ENCODE assay signal across 8 cellular contexts in the genomic region with DNA sequence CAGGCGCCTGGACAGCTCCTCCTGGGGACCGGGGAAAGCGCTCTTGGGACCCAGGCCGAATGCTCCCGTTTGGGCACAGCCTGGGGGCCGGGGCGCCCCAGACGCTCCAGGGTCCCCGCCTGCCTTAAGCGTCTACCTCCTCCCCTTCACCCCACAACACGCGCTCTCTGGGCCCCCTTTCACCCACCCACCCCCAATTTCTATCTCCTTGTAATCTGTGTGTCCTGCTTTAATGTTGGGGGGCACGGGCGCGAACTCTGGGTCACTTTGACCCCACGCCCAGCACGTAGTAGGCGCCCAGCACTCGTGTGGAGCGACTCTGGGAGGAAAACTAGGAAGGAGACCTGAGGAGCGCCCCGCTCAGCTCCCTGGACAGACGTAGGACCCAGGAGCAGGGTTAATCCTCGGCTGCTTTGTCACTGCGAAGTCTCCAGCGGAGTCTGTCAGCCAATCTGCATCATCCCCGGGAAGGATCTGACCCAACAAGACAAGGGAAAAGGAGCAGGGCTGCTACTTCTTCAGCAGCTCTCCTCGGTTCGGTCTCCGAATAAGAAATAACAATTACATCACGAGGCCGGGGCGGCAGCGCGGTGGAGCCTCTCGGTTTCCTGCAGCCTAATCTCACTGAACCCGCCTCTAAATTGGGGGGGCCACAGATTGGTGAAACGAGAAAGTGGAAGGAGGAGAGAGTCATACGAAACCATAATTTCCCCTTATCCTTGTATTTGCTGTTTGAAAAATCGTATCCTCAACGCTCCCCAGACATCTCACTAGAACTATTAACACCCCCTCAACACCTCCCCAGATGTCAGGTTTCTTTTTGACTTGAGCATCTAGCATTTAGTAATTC. TPM values are rescaled to one million over a fixed set of nuclear protein-coding genes. Genes with fewer than 3 reads are reported as not detected.
DNase-seq lines count a peak whose midpoint lies in the region; ATAC-seq and TF ChIP-seq lines count a peak whose summit lies in the region.

No MANE protein-coding gene starts in this region.

- CTCF ChIA-PET in SK-N-SH (lab: Yijun Ruan, JAX) = no interaction called here

- no peak for TF ChIP-seq RAD21 in SK-N-SH (IDR thresholded peaks at IDR 0.05; ENCODE audit: low read length)

- no peaks in the 10 kb centered on the region for H3K36me3 ChIP-seq in SK-N-SH (replicated peaks in 1 of 2; ENCODE audit: control insufficient read depth in 1 of 2, insufficient read depth in 2 of 2, low read length in 1 of 2)

- H2AFZ ChIP-seq in SK-N-SH (ENCODE audit: low read depth) = no peak overlapping the region

- H3K27ac Mint-ChIP-seq in activated naive CD4-positive, alpha-beta T cell treated with anti-CD3 and anti-CD28 coated beads, Interleukin-2, amount 50 U/mL, for 24 hours = peak overlapping the region; percentile 98

- H3K4me3 Mint-ChIP-seq in activated naive CD4-positive, alpha-beta T cell treated with anti-CD3 and anti-CD28 coated beads, Interleukin-2, amount 50 U/mL, for 24 hours = peak overlapping the region; percentile 96

- H3K4me3 ChIP-seq in SK-N-SH (ENCODE audit: low read depth in 2 of 2, low read length in 1 of 2) = peak overlapping the region in 1 of 2 experiments; percentile 48; a peak in 2 of 4 replicates

- H3K4me1 ChIP-seq in SK-N-SH (ENCODE audit: control insufficient read depth in 1 of 2, insufficient read depth in 2 of 2, low read depth in 1 of 2, low read length in 1 of 2) = no peaks in the 10 kb centered on the region

- peaks cover 45% of the 10 kb centered on the region for H3K27me3 ChIP-seq in SK-N-SH (ENCODE audit: insufficient read depth)

- POLR2A ChIA-PET in SK-N-SH (lab: Yijun Ruan, JAX) = no interaction called here

- no peaks in the 10 kb centered on the region for H3K9me2 ChIP-seq in SK-N-SH

- peaks cover 4% of the 10 kb centered on the region for H3K36me3 Mint-ChIP-seq in activated naive CD4-positive, alpha-beta T cell treated with anti-CD3 and anti-CD28 coated beads, Interleukin-2, amount 50 U/mL, for 24 hours

- peak; percentile 28 for ATAC-seq in HG03378 (IDR thresholded peaks at IDR 0.05; ENCODE audit: unreplicated experiment)

- TF ChIP-seq EP300 in SK-N-SH (IDR thresholded peaks at IDR 0.05; ENCODE audit: borderline replicate concordance in 1 of 2, low read depth in 1 of 2, low read length in 1 of 2) = no peak

- H3K9me3 ChIP-seq in SK-N-SH = no peaks in the 10 kb centered on the region

- WGBS in SK-N-SH (ENCODE audit: low lambda C conversion rate) = 4% methylated on average over 33 of the region's 41 CpGs

- H3K27ac ChIP-seq in SK-N-SH (ENCODE audit: low read depth in 2 of 2, low read length in 1 of 2) = no peak overlapping the region

- H3K79me2 ChIP-seq in SK-N-SH (ENCODE audit: insufficient read depth) = no peaks in the 10 kb centered on the region

- H3K9ac ChIP-seq in SK-N-SH = no peak overlapping the region

- H3K9me3 Mint-ChIP-seq in activated naive CD4-positive, alpha-beta T cell treated with anti-CD3 and anti-CD28 coated beads, Interleukin-2, amount 50 U/mL, for 24 hours = no peaks in the 10 kb centered on the region

- H3F3A ChIP-seq in SK-N-SH (replicated peaks; ENCODE audit: insufficient read depth) = no peaks in the 10 kb centered on the region

- no peak for TF ChIP-seq CTCF in SK-N-SH (IDR thresholded peaks at IDR 0.05)

- DNase-seq in GM04504 (ENCODE audit: low read depth) = peak; percentile 70
- DNase-seq in SK-N-SH = peak; percentile 30
- DNase-seq in globus pallidus (ENCODE audit: low spot score) = peak; percentile 80
- peak; percentile 73 for DNase-seq in non-pigmented ciliary epithelial cell (ENCODE audit: low read depth)
- DNase-seq in stromal cell of bone marrow (ENCODE audit: low read depth) = peak; percentile 78
- DNase-seq in DMS79 (lab: John Stamatoyannopoulos, UW) = no peak

- peak overlapping the region; percentile 90 for H3K4me2 ChIP-seq in SK-N-SH

- no peaks in the 10 kb centered on the region for H4K20me1 ChIP-seq in SK-N-SH (ENCODE audit: insufficient read depth)

- H3K27me3 Mint-ChIP-seq in activated naive CD4-positive, alpha-beta T cell treated with anti-CD3 and anti-CD28 coated beads, Interleukin-2, amount 50 U/mL, for 24 hours = no peaks in the 10 kb centered on the region

- H3K4me1 Mint-ChIP-seq in activated naive CD4-positive, alpha-beta T cell treated with anti-CD3 and anti-CD28 coated beads, Interleukin-2, amount 50 U/mL, for 24 hours = peaks cover 34% of the 10 kb centered on the region

TF ChIP-seq in SK-N-SH, 30 proteins besides CTCF, POLR2A, EP300 and RAD21:
- TF ChIP-seq, protein P1, sequence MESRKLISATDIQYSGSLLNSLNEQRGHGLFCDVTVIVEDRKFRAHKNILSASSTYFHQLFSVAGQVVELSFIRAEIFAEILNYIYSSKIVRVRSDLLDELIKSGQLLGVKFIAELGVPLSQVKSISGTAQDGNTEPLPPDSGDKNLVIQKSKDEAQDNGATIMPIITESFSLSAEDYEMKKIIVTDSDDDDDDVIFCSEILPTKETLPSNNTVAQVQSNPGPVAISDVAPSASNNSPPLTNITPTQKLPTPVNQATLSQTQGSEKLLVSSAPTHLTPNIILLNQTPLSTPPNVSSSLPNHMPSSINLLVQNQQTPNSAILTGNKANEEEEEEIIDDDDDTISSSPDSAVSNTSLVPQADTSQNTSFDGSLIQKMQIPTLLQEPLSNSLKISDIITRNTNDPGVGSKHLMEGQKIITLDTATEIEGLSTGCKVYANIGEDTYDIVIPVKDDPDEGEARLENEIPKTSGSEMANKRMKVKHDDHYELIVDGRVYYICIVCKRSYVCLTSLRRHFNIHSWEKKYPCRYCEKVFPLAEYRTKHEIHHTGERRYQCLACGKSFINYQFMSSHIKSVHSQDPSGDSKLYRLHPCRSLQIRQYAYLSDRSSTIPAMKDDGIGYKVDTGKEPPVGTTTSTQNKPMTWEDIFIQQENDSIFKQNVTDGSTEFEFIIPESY (IDR thresholded peaks at IDR 0.05; ENCODE audit: borderline replicate concordance, low read depth) = no peak
- TF ChIP-seq ELF1 (IDR thresholded peaks at IDR 0.05) (no peak), NFIC (IDR thresholded peaks at IDR 0.05; ENCODE audit: borderline replicate concordance) (no peak), YY1 (IDR thresholded peaks at IDR 0.05; ENCODE audit: low read depth) (no peak), RCOR1 (IDR thresholded peaks at IDR 0.05; ENCODE audit: low read length) (no peak)

RNA-seq across cellular contexts. Expression of a gene that starts 0.8 kb away (rescaled TPM):
- 0.02 and 0.05 TPM in 2 replicates for polyA plus RNA-seq in SK-N-SH (2012; rRNA removed)
- 0.04 TPM in 2 replicates for polyA plus RNA-seq in SK-N-SH (2012; cell fraction: cytosol; rRNA removed)
- polyA plus RNA-seq in SK-N-SH (2012; cell fraction: nucleus; rRNA removed) = 0.06 TPM in 1 of 2 replicates, not detected in the other
